16 cellular contexts compared by ENCODE assay signal in genomic region chr7:74311305-74311744, GRCh38. TPM values are rescaled to one million over a fixed set of nuclear protein-coding genes. Genes with fewer than 3 reads are reported as not detected.
A peak's percentile ranks its signal among the peaks of the same experiment; 100 is the strongest.
DNase-seq lines count a peak whose midpoint lies in the region; ATAC-seq and TF ChIP-seq lines count a peak whose summit lies in the region.
"Had no signal": no experiment of that assay in that cellular context is flagged by ENCODE, and none has a peak within 500 bp of the region (broad histone marks: within the 10 kb centered on the region; RNA-seq: fewer than 3 reads in every experiment).

No MANE protein-coding gene starts in this region.

- peak overlapping the region; percentile 17 for H3K27ac ChIP-seq in osteoblast (ENCODE audit: low read depth, low read length)
- H3K27ac ChIP-seq: VCaP had no signal

- no peaks in the 10 kb centered on the region for H3K9me3 ChIP-seq in osteoblast (ENCODE audit: low read depth, low read length)

- H3K27ac Mint-ChIP-seq in activated CD4-positive, alpha-beta T cell treated with anti-CD3 and anti-CD28 coated beads, Interleukin-2, amount 10 ng/mL, durations not matched to agents 7 days and 5 days, result peak overlapping the region; percentile 16
- H3K27ac Mint-ChIP-seq in activated T-helper 17 cell treated with anti-CD3 and anti-CD28 coated beads, Interleukin-2, amount 50 U/mL, for 72 hours, result no peak overlapping the region
- H3K27ac Mint-ChIP-seq: activated naive CD8-positive, alpha-beta T cell treated with anti-CD3 and anti-CD28 coated beads, Interleukin-2, amount 10 ng/mL, durations not matched to agents 7 days and 5 days had no signal

- H3K79me2 ChIP-seq in osteoblast (ENCODE audit: insufficient read depth, low read length), result peaks cover 72% of the 10 kb centered on the region

- H3K9me3 Mint-ChIP-seq in activated CD4-positive, alpha-beta T cell treated with anti-CD3 and anti-CD28 coated beads, Interleukin-2, amount 10 ng/mL, durations not matched to agents 7 days and 5 days, result peaks cover 3% of the 10 kb centered on the region
- no peaks in the 10 kb centered on the region for H3K9me3 Mint-ChIP-seq in activated T-helper 17 cell treated with anti-CD3 and anti-CD28 coated beads, Interleukin-2, amount 50 U/mL, for 72 hours
- H3K9me3 Mint-ChIP-seq: activated naive CD8-positive, alpha-beta T cell treated with anti-CD3 and anti-CD28 coated beads, Interleukin-2, amount 10 ng/mL, durations not matched to agents 7 days and 5 days; central memory CD8-positive, alpha-beta T cell; neural crest cell had no signal

- no peak for DNase-seq in activated CD4-positive, alpha-beta T cell treated with anti-CD3 and anti-CD28 coated beads, Interleukin-2, amount 10 ng/mL, durations not matched to agents 7 days and 5 days
- no peak for DNase-seq in activated CD4-positive, alpha-beta T cell treated with anti-CD3 and anti-CD28 coated beads, Interleukin-2, amount 50 U/mL, for 48 hours
- DNase-seq in HT1080 (ENCODE audit: low read depth) (peak; percentile 72), osteoblast (ENCODE audit: insufficient read length, low spot score, missing footprints) (peak; percentile 60), T-helper 9 cell (no peak), COLO668 (lab: John Stamatoyannopoulos, UW; ENCODE audit: unreplicated experiment) (no peak)
- DNase-seq: ACHN; activated naive CD8-positive, alpha-beta T cell treated with anti-CD3 and anti-CD28 coated beads, Interleukin-2, amount 10 ng/mL, durations not matched to agents 7 days and 5 days; COR-L47; NCI-H1417; stimulated activated CD4-positive, alpha-beta T cell treated with anti-CD3 and anti-CD28 coated beads, Interleukin-1b, Interleukin-23, amount 100 ng/mL, for 48 hours had no signal

- no peak overlapping the region for H2AFZ ChIP-seq in osteoblast (ENCODE audit: low read length)

- H3K27me3 Mint-ChIP-seq in activated CD4-positive, alpha-beta T cell treated with anti-CD3 and anti-CD28 coated beads, Interleukin-2, amount 10 ng/mL, durations not matched to agents 7 days and 5 days, result peaks cover 2% of the 10 kb centered on the region
- no peaks in the 10 kb centered on the region for H3K27me3 Mint-ChIP-seq in activated T-helper 17 cell treated with anti-CD3 and anti-CD28 coated beads, Interleukin-2, amount 50 U/mL, for 72 hours

- CTCF ChIA-PET in activated CD4-positive, alpha-beta T cell treated with anti-CD3 and anti-CD28 coated beads, Interleukin-2, amount 10 ng/mL, durations not matched to agents 7 days and 5 days (lab: Charles Lee), result interaction anchor here (0.6 to 0.7 kb wide), 2 partner anchors 13 to 56 kb away, joined by 3 to 4 read pairs; no protein-coding TSS in a partner anchor

- no peaks in the 10 kb centered on the region for H3K36me3 Mint-ChIP-seq in activated CD4-positive, alpha-beta T cell treated with anti-CD3 and anti-CD28 coated beads, Interleukin-2, amount 10 ng/mL, durations not matched to agents 7 days and 5 days (ENCODE audit: low read depth)
- no peaks in the 10 kb centered on the region for H3K36me3 Mint-ChIP-seq in activated T-helper 17 cell treated with anti-CD3 and anti-CD28 coated beads, Interleukin-2, amount 50 U/mL, for 72 hours (ENCODE audit: low read depth)
- H3K36me3 Mint-ChIP-seq: activated naive CD8-positive, alpha-beta T cell treated with anti-CD3 and anti-CD28 coated beads, Interleukin-2, amount 10 ng/mL, durations not matched to agents 7 days and 5 days had no signal

- no peaks in the 10 kb centered on the region for H3K36me3 ChIP-seq in osteoblast (ENCODE audit: insufficient read depth, low read length)

- no peaks in the 10 kb centered on the region for H3K27me3 ChIP-seq in osteoblast (ENCODE audit: insufficient read depth, low read length)

- H4K20me1 ChIP-seq in osteoblast (ENCODE audit: insufficient read depth, low read length), result peaks cover 28% of the 10 kb centered on the region

- no peak overlapping the region for H3K4me3 ChIP-seq in osteoblast (ENCODE audit: insufficient read depth, low read length)

- POLR2A ChIA-PET in activated CD4-positive, alpha-beta T cell treated with anti-CD3 and anti-CD28 coated beads, Interleukin-2, amount 10 ng/mL, durations not matched to agents 7 days and 5 days (lab: Charles Lee), result no interaction called here

- H3K4me2 ChIP-seq in osteoblast (ENCODE audit: insufficient read depth, low read length), result no peak overlapping the region

- TF ChIP-seq CTCF in osteoblast (IDR thresholded peaks at IDR 0.05; ENCODE audit: extremely low read depth, low read depth, low read length), result no peak

- peak; percentile 70 for ATAC-seq in activated T-helper 17 cell treated with anti-CD3 and anti-CD28 coated beads, Interleukin-2, amount 50 U/mL, for 72 hours (replicated peaks)
- ATAC-seq in GM21360 (IDR thresholded peaks at IDR 0.05; ENCODE audit: unreplicated experiment), result no peak

- no peak overlapping the region for H3K4me3 Mint-ChIP-seq in activated CD4-positive, alpha-beta T cell treated with anti-CD3 and anti-CD28 coated beads, Interleukin-2, amount 10 ng/mL, durations not matched to agents 7 days and 5 days
- H3K4me3 Mint-ChIP-seq in activated T-helper 17 cell treated with anti-CD3 and anti-CD28 coated beads, Interleukin-2, amount 50 U/mL, for 72 hours, result peak overlapping the region; percentile 2
- H3K4me3 Mint-ChIP-seq: activated naive CD8-positive, alpha-beta T cell treated with anti-CD3 and anti-CD28 coated beads, Interleukin-2, amount 10 ng/mL, durations not matched to agents 7 days and 5 days; central memory CD8-positive, alpha-beta T cell; neural crest cell had no signal

- peaks cover 21% of the 10 kb centered on the region for H3K4me1 Mint-ChIP-seq in activated CD4-positive, alpha-beta T cell treated with anti-CD3 and anti-CD28 coated beads, Interleukin-2, amount 10 ng/mL, durations not matched to agents 7 days and 5 days
- H3K4me1 Mint-ChIP-seq in activated T-helper 17 cell treated with anti-CD3 and anti-CD28 coated beads, Interleukin-2, amount 50 U/mL, for 72 hours, result peaks cover 5% of the 10 kb centered on the region

- peaks cover 10% of the 10 kb centered on the region for H3K4me1 ChIP-seq in osteoblast (ENCODE audit: insufficient read depth, low read length)

RNA-seq across cellular contexts. Expression of gene CLIP2, which starts 22.1 kb away (rescaled TPM):
- total RNA-seq in activated CD4-positive, alpha-beta T cell treated with anti-CD3 and anti-CD28 coated beads, Interleukin-2, amount 10 ng/mL, durations not matched to agents 7 days and 5 days, result under 1 TPM; 0.72 to 0.89 TPM
- total RNA-seq in HT1080 (2014; rRNA removed; shearing (Covaris generic)), result 29.3 and 31.5 TPM in 2 replicates
- polyA plus RNA-seq in HT1080 (2015; cell fraction: cytosol; rRNA removed), result 13.8 and 15.2 TPM in 2 replicates
- 17.8 and 19.5 TPM in 2 replicates for polyA plus RNA-seq in HT1080 (2015; cell fraction: nucleus; rRNA removed)
- total RNA-seq in activated T-helper 17 cell treated with anti-CD3 and anti-CD28 coated beads, Interleukin-2, amount 50 U/mL, for 72 hours, result 1 to 10 TPM in 1 of 2 donors, under 1 TPM in 1; 0.93 to 1.6 TPM
- 58.3 and 70.9 TPM in 2 replicates for total RNA-seq in osteoblast

RNA-seq across cellular contexts. Expression of gene RFC2, which starts 57.1 kb away (rescaled TPM):
- total RNA-seq in activated CD4-positive, alpha-beta T cell treated with anti-CD3 and anti-CD28 coated beads, Interleukin-2, amount 10 ng/mL, durations not matched to agents 7 days and 5 days, result 10 to 100 TPM; 52.2 to 62.9 TPM
- total RNA-seq in HT1080 (2014; rRNA removed; shearing (Covaris generic)), result 103 and 114 TPM in 2 replicates
- polyA plus RNA-seq in HT1080 (2015; cell fraction: cytosol; rRNA removed), result 55.0 and 72.2 TPM in 2 replicates
- polyA plus RNA-seq in HT1080 (2015; cell fraction: nucleus; rRNA removed), result 32.8 and 35.4 TPM in 2 replicates
- 100 to 1,000 TPM in 1 of 2 donors, 10 to 100 TPM in 1; 62.2 to 100 TPM for total RNA-seq in activated T-helper 17 cell treated with anti-CD3 and anti-CD28 coated beads, Interleukin-2, amount 50 U/mL, for 72 hours
- total RNA-seq in osteoblast, result 12.3 and 13.0 TPM in 2 replicates

Comparison
In these comparisons a context has a peak if more than half of its experiments do, and no peak if none do; other contexts are left out.
1. DNase-seq: peak in HT1080 (single experiment) and osteoblast (single experiment); none in activated CD4-positive, alpha-beta T cell treated with anti-CD3 and anti-CD28 coated beads, Interleukin-2, amount 10 ng/mL, durations not matched to agents 7 days and 5 days (single experiment), activated CD4-positive, alpha-beta T cell treated with anti-CD3 and anti-CD28 coated beads, Interleukin-2, amount 50 U/mL, for 48 hours (0 of 2), T-helper 9 cell (single experiment) and COLO668 (single experiment).
2. RNA of gene CLIP2, which starts 22.1 kb away (total RNA-seq): 58.3 to 70.9 TPM in osteoblast and 29.3 to 31.5 TPM in HT1080; 0.93 to 1.6 TPM in activated T-helper 17 cell treated with anti-CD3 and anti-CD28 coated beads, Interleukin-2, amount 50 U/mL, for 72 hours and 0.72 to 0.89 TPM in activated CD4-positive, alpha-beta T cell treated with anti-CD3 and anti-CD28 coated beads, Interleukin-2, amount 10 ng/mL, durations not matched to agents 7 days and 5 days; every median in the first group is over 10 times any median in the second.